Comparison of ENCODE assay signal across 7 cellular contexts in genomic region chr3:48656841-48657281, GRCh38. TPM values are rescaled to one million over a fixed set of nuclear protein-coding genes. Genes with fewer than 3 reads are reported as not detected.
DNase-seq lines count a peak whose midpoint lies in the region; TF ChIP-seq lines count a peak whose summit lies in the region.

No MANE protein-coding gene starts in this region.

- H3K4ac ChIP-seq in mesenchymal stem cell (ENCODE audit: low read depth in 1 of 2, low read length in 2 of 2): no peak overlapping the region

- H3K4me1 Mint-ChIP-seq in activated naive CD4-positive, alpha-beta T cell treated with anti-CD3 and anti-CD28 coated beads, Interleukin-2, amount 10 ng/mL, durations not matched to agents 7 days and 5 days: peaks cover 30% of the 10 kb centered on the region

- peak overlapping the region; percentile 75; the same call in 1 of the 2 replicates for H3K4me2 ChIP-seq in MM.1S (ENCODE audit: low read depth, low read length)
- H3K4me2 ChIP-seq in mesenchymal stem cell (ENCODE audit: low read length, poor library complexity, severe bottlenecking): no peak overlapping the region

- H2BK15ac ChIP-seq in mesenchymal stem cell (ENCODE audit: low read depth, poor library complexity, severe bottlenecking): no peak overlapping the region

- no peak overlapping the region for H2AK5ac ChIP-seq in mesenchymal stem cell (ENCODE audit: low read length, severe bottlenecking)

- no peak overlapping the region for H2BK120ac ChIP-seq in mesenchymal stem cell (ENCODE audit: low read depth, low read length)

- H3K79me1 ChIP-seq in mesenchymal stem cell (replicated peaks; ENCODE audit: low read length, poor library complexity, severe bottlenecking): no peaks in the 10 kb centered on the region

- CTCF ChIA-PET in activated naive CD4-positive, alpha-beta T cell treated with anti-CD3 and anti-CD28 coated beads, Interleukin-2, amount 10 ng/mL, durations not matched to agents 7 days and 5 days (lab: Charles Lee): interaction anchor here (1.0 to 1.9 kb wide), 2 partner anchors 27 to 30 kb away, joined by 3 to 4 read pairs; no protein-coding TSS in a partner anchor

- WGBS in mesenchymal stem cell: 96% methylated on average over 45 of the region's 45 CpGs
- 27 to 56% methylated on average over 21 to 37 of the region's 45 CpGs for WGBS in testis, 2 donors

- TF ChIP-seq CTCF in MM.1S (IDR thresholded peaks at IDR 0.05; ENCODE audit: low read length): no peak
- no peak for TF ChIP-seq CTCF in testis (IDR thresholded peaks at IDR 0.05)

- no peaks in the 10 kb centered on the region for H4K20me1 ChIP-seq in MM.1S (ENCODE audit: insufficient read depth, low read length)

- DNase-seq in MM.1S (no peak), mesenchymal stem cell (no peak), testis (no peak), GM19240 (ENCODE audit: insufficient read length, low spot score) (no peak), DMS 273 (lab: John Stamatoyannopoulos, UW; ENCODE audit: unreplicated experiment) (no peak), kidney glomerular epithelial cell (lab: John Stamatoyannopoulos, UW) (no peak)
- DNase-seq in activated naive CD4-positive, alpha-beta T cell treated with anti-CD3 and anti-CD28 coated beads, Interleukin-2, amount 10 ng/mL, durations not matched to agents 7 days and 5 days: peak; percentile 53

- no peaks in the 10 kb centered on the region for H3K9me2 ChIP-seq in MM.1S (replicated peaks; ENCODE audit: insufficient read depth, low read length)

- peak overlapping the region; percentile 70 for H2AFZ ChIP-seq in MM.1S (ENCODE audit: low read length)
- H2AFZ ChIP-seq in mesenchymal stem cell (ENCODE audit: low read depth, low read length): no peak overlapping the region

- no peak for TF ChIP-seq POLR2A in testis (IDR thresholded peaks at IDR 0.05)

- H3K79me2 ChIP-seq in MM.1S (ENCODE audit: low read length): no peaks in the 10 kb centered on the region

- peaks cover 2% of the 10 kb centered on the region for H3K36me3 Mint-ChIP-seq in activated naive CD4-positive, alpha-beta T cell treated with anti-CD3 and anti-CD28 coated beads, Interleukin-2, amount 10 ng/mL, durations not matched to agents 7 days and 5 days

- peak overlapping the region; percentile 81 for H3K27ac Mint-ChIP-seq in activated naive CD4-positive, alpha-beta T cell treated with anti-CD3 and anti-CD28 coated beads, Interleukin-2, amount 10 ng/mL, durations not matched to agents 7 days and 5 days

- peaks cover 9% of the 10 kb centered on the region; the same call in 1 of the 2 replicates for H3F3A ChIP-seq in MM.1S (ENCODE audit: insufficient read depth, low read length)

- H3K23ac ChIP-seq in mesenchymal stem cell (ENCODE audit: low read length in 2 of 2): no peak overlapping the region

- H3K27me3 Mint-ChIP-seq in activated naive CD4-positive, alpha-beta T cell treated with anti-CD3 and anti-CD28 coated beads, Interleukin-2, amount 10 ng/mL, durations not matched to agents 7 days and 5 days: peaks cover 47% of the 10 kb centered on the region

- H3K27me3 ChIP-seq in MM.1S (replicated peaks; ENCODE audit: insufficient read depth, low read length) (peaks cover 17% of the 10 kb centered on the region), mesenchymal stem cell (ENCODE audit: control insufficient read depth in 1 of 2, insufficient read depth in 1 of 2, low read length in 2 of 2) (peaks cover 1 to 39% of the 10 kb centered on the region in 2 experiments), testis (no peaks in the 10 kb centered on the region)

- H3K4me1 ChIP-seq in MM.1S (ENCODE audit: low read length): peaks cover 23% of the 10 kb centered on the region
- H3K4me1 ChIP-seq in mesenchymal stem cell (ENCODE audit: control insufficient read depth, insufficient read depth, low read depth, low read length): peaks cover 22% of the 10 kb centered on the region
- peaks cover 16% of the 10 kb centered on the region for H3K4me1 ChIP-seq in testis

- no peaks in the 10 kb centered on the region for H3K36me3 ChIP-seq in MM.1S (replicated peaks; ENCODE audit: insufficient read depth, low read length)
- peaks cover 0 to 27% of the 10 kb centered on the region in 2 experiments for H3K36me3 ChIP-seq in mesenchymal stem cell (ENCODE audit: control insufficient read depth in 1 of 2, insufficient read depth in 2 of 2, low read depth in 1 of 2, low read length in 2 of 2)
- H3K36me3 ChIP-seq in testis (ENCODE audit: low read depth, missing control alignments): no peaks in the 10 kb centered on the region

- H4K91ac ChIP-seq in mesenchymal stem cell (ENCODE audit: low read length): no peak overlapping the region

- H3K9me3 ChIP-seq in MM.1S (replicated peaks; ENCODE audit: insufficient read depth, low read length) (no peaks in the 10 kb centered on the region), mesenchymal stem cell (ENCODE audit: control insufficient read depth, low read length) (no peaks in the 10 kb centered on the region), testis (no peaks in the 10 kb centered on the region)

- H4K8ac ChIP-seq in mesenchymal stem cell (ENCODE audit: low read length): no peak overlapping the region

- H2BK5ac ChIP-seq in mesenchymal stem cell (ENCODE audit: low read depth, low read length, poor library complexity, severe bottlenecking): no peak overlapping the region

- no peaks in the 10 kb centered on the region for H3K9me3 Mint-ChIP-seq in activated naive CD4-positive, alpha-beta T cell treated with anti-CD3 and anti-CD28 coated beads, Interleukin-2, amount 10 ng/mL, durations not matched to agents 7 days and 5 days

- H3K9ac ChIP-seq in MM.1S (ENCODE audit: low read length) (peak overlapping the region; percentile 25; the same call in 1 of the 2 replicates), mesenchymal stem cell (ENCODE audit: low read length) (peak overlapping the region; percentile 29)

- no peak overlapping the region for H2BK12ac ChIP-seq in mesenchymal stem cell (ENCODE audit: low read length in 2 of 2)

- H3K4me3 Mint-ChIP-seq in activated naive CD4-positive, alpha-beta T cell treated with anti-CD3 and anti-CD28 coated beads, Interleukin-2, amount 10 ng/mL, durations not matched to agents 7 days and 5 days: peak overlapping the region; percentile 70

- no peak overlapping the region for H3K14ac ChIP-seq in mesenchymal stem cell (ENCODE audit: low read length in 2 of 2)

- H3K4me3 ChIP-seq in MM.1S (ENCODE audit: low read length) (0 out of 2 replicates have a peak overlapping the region, but pooled peaks have one; percentile 60), mesenchymal stem cell (ENCODE audit: insufficient read depth in 1 of 2, low read depth in 1 of 2, low read length in 2 of 2) (peak overlapping the region in 1 of 2 experiments; percentile 65), testis (peak overlapping the region; percentile 51 to 66)

- intact Hi-C loops in testis (cut with DNase I; ENCODE audit: low total_unique reads): no loop called here

- no peak overlapping the region for H3K18ac ChIP-seq in mesenchymal stem cell (ENCODE audit: low read depth in 1 of 2, low read length in 2 of 2)

- H3K27ac ChIP-seq in MM.1S (ENCODE audit: low read length) (no peak overlapping the region), mesenchymal stem cell (ENCODE audit: low read length, poor library complexity, severe bottlenecking) (no peak overlapping the region), testis (no peak overlapping the region)

RNA-seq across cellular contexts. Expression of gene CELSR3, which starts 5.8 kb away (rescaled TPM):
- 2.1 TPM for polyA plus RNA-seq in mesenchymal stem cell (2013, experiment 1 of 2)
- polyA plus RNA-seq in mesenchymal stem cell (2013, experiment 2 of 2): 2.0 TPM
- 10 to 100 TPM; 14.3 to 17.5 TPM for total RNA-seq in testis
- polyA plus RNA-seq in testis (ENCODE audit: insufficient read depth, low read depth, low replicate concordance): 13.5 TPM

RNA-seq across cellular contexts. Expression of gene SLC26A6, which starts 21.6 kb away (rescaled TPM):
- 42.5 TPM for polyA plus RNA-seq in mesenchymal stem cell (2013, experiment 1 of 2)
- 39.9 TPM for polyA plus RNA-seq in mesenchymal stem cell (2013, experiment 2 of 2)
- 10 to 100 TPM; 24.6 to 32.9 TPM for total RNA-seq in testis
- polyA plus RNA-seq in testis (ENCODE audit: insufficient read depth, low read depth, low replicate concordance): 12.3 TPM

RNA-seq across cellular contexts. Expression of gene NCKIPSD, which starts 28.9 kb away (rescaled TPM):
- 12.3 TPM for polyA plus RNA-seq in mesenchymal stem cell (2013, experiment 1 of 2)
- polyA plus RNA-seq in mesenchymal stem cell (2013, experiment 2 of 2): 11.3 TPM
- total RNA-seq in testis: 10 to 100 TPM; 69.4 to 81.3 TPM
- polyA plus RNA-seq in testis (ENCODE audit: insufficient read depth, low read depth, low replicate concordance): 30.1 TPM

RNA-seq across cellular contexts. Expression of gene TMEM89, which starts 35.3 kb away (rescaled TPM):
- 0.23 TPM for polyA plus RNA-seq in mesenchymal stem cell (2013, experiment 1 of 2)
- polyA plus RNA-seq in mesenchymal stem cell (2013, experiment 2 of 2): 0.29 TPM
- 10 to 100 TPM in 1 of 2 donors, 1 to 10 TPM in 1; 8.7 to 14.8 TPM for total RNA-seq in testis
- 16.1 TPM for polyA plus RNA-seq in testis (ENCODE audit: insufficient read depth, low read depth, low replicate concordance)

RNA-seq across cellular contexts. Expression of gene UQCRC1, which starts 47.4 kb away (rescaled TPM):
- 145 TPM for polyA plus RNA-seq in mesenchymal stem cell (2013, experiment 1 of 2)
- 150 TPM for polyA plus RNA-seq in mesenchymal stem cell (2013, experiment 2 of 2)
- total RNA-seq in testis: 100 to 1,000 TPM; 282 to 287 TPM
- 281 TPM for polyA plus RNA-seq in testis (ENCODE audit: insufficient read depth, low read depth, low replicate concordance)
